19 cellular contexts compared by ENCODE assay signal in the genomic region with DNA sequence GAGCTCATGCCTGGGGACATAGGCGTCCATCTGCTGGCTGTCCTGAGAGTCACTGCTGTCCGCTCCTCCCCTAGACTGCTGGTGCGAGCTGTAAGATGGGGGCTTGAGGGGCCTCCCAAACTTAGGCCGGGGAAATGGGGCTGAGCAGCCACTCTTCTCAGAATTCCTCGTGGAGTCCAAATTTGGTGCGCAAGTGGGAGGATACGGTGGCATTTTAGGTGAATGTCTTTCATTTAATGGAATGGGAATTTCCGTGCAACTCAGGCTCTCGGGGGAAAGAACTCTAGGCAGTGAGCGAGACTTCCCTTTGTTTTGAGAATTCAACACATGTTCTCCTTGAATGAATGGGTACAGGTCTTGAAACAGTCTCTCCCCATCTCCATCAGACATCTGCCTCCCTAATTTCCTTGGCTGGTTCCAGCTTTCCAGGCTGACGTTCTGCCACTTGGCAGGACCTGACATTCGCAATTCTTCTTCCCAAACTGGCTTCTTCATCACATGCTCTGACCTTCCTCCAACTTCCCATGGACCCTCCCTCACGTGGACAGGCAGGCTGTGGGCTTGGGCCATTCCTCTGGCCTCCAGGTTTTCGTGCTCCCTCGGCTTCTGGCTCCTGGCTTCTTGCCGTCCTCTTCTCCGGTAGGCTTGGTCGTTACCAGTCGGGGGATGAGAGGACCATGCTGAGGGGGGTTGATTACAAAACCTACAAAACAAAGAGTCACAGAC. TPM values are rescaled to one million over a fixed set of nuclear protein-coding genes. Genes with fewer than 3 reads are reported as not detected.
DNase-seq lines count a peak whose midpoint lies in the region; ATAC-seq and TF ChIP-seq lines count a peak whose summit lies in the region.
"Had no signal": no experiment of that assay in that cellular context is flagged by ENCODE, and none has a peak within 500 bp of the region (broad histone marks: within the 10 kb centered on the region; RNA-seq: fewer than 3 reads in every experiment).

No MANE protein-coding gene starts in this region.

- intact Hi-C loops in right cardiac atrium (cut with DNase I) (loop anchor here in 1 of 4 donors (5.0 kb wide), 1 partner anchor 158 kb away; no protein-coding TSS in a partner anchor), left ventricle myocardium superior (cut with micrococcal nuclease) (no loop called here)

- peaks cover 11% of the 10 kb centered on the region for H3K4me1 ChIP-seq in right cardiac atrium (ENCODE audit: control insufficient read depth, insufficient read depth, low read length)
- H3K4me1 ChIP-seq in hepatocyte (ENCODE audit: insufficient read depth): peaks cover 11% of the 10 kb centered on the region
- H3K4me1 ChIP-seq in rectal smooth muscle tissue (ENCODE audit: control insufficient read depth, insufficient read depth, low read length): peaks cover 36% of the 10 kb centered on the region

- H3K4me3 ChIP-seq in right cardiac atrium (ENCODE audit: low read length) (no peak overlapping the region), hepatocyte (no peak overlapping the region), rectal smooth muscle tissue (ENCODE audit: low read length) (no peak overlapping the region)
- H3K4me3 ChIP-seq: K562, pancreas, spleen had no signal

- ATAC-seq in right cardiac atrium (no peak), left ventricle myocardium superior (no peak), omental fat pad (ENCODE audit: low FRiP score) (no peak), HG03139 (IDR thresholded peaks at IDR 0.05; ENCODE audit: unreplicated experiment) (no peak)
- ATAC-seq: K562 had no signal

- no peaks in the 10 kb centered on the region for H4K20me1 ChIP-seq in hepatocyte (ENCODE audit: insufficient read depth, poor library complexity, severe bottlenecking)

- H3K9me2 ChIP-seq in hepatocyte (replicated peaks; ENCODE audit: insufficient read depth): no peaks in the 10 kb centered on the region

- no peaks in the 10 kb centered on the region for H3K79me2 ChIP-seq in hepatocyte

- H3K9ac ChIP-seq in rectal smooth muscle tissue (ENCODE audit: low read length): no peak overlapping the region

- TF ChIP-seq CTCF in hepatocyte (IDR thresholded peaks at IDR 0.05; ENCODE audit: poor library complexity) (no peak), omental fat pad (IDR thresholded peaks at IDR 0.05) (no peak)

- H3K36me3 ChIP-seq in hepatocyte (replicated peaks; ENCODE audit: insufficient read depth, low read depth) (no peaks in the 10 kb centered on the region), rectal smooth muscle tissue (ENCODE audit: control insufficient read depth, insufficient read depth, low read length) (no peaks in the 10 kb centered on the region)
- H3K36me3 ChIP-seq: pancreas, spleen had no signal

- H2AFZ ChIP-seq in hepatocyte: no peak overlapping the region

- H3K9me3 ChIP-seq in right cardiac atrium (ENCODE audit: control insufficient read depth, low read length): no peaks in the 10 kb centered on the region
- no peaks in the 10 kb centered on the region for H3K9me3 ChIP-seq in hepatocyte (ENCODE audit: low read depth)
- H3K9me3 ChIP-seq: pancreas, spleen had no signal

- H3K4me2 ChIP-seq in hepatocyte: no peak overlapping the region

- H3K27me3 ChIP-seq in right cardiac atrium (ENCODE audit: control insufficient read depth, insufficient read depth) (no peaks in the 10 kb centered on the region), hepatocyte (no peaks in the 10 kb centered on the region), rectal smooth muscle tissue (ENCODE audit: control insufficient read depth, insufficient read depth, low read length) (no peaks in the 10 kb centered on the region)
- H3K27me3 ChIP-seq: pancreas had no signal

- H3K27ac ChIP-seq in right cardiac atrium (ENCODE audit: low read length) (peak overlapping the region; percentile 63), hepatocyte (peak overlapping the region; percentile 80), rectal smooth muscle tissue (ENCODE audit: low read depth, low read length) (peak overlapping the region; percentile 85)
- H3K27ac ChIP-seq: HL-60, spleen had no signal

- WGBS in right cardiac atrium: 67% methylated on average over 19 of the region's 19 CpGs
- WGBS in hepatocyte (ENCODE audit: low lambda C conversion rate, missing lambda C conversion rate): 95% methylated on average over 19 of the region's 19 CpGs

- DNase-seq in right cardiac atrium (no peak), left ventricle myocardium superior (no peak), hepatocyte (ENCODE audit: low spot score) (no peak), glomerular visceral epithelial cell (ENCODE audit: extremely low spot score) (no peak), omental fat pad (ENCODE audit: low spot score) (no peak), NCI-H2029 (lab: John Stamatoyannopoulos, UW) (no peak)
- DNase-seq: activated CD4-positive, alpha-beta T cell treated with anti-CD3 and anti-CD28 coated beads for 1 hour; activated gamma-delta T cell treated with Interleukin-2 at 50 U/mL for 16 hours; CD8-positive, alpha-beta memory T cell; DND-41; islet precursor cell; NCI-H2081 treated with DMSO at 0.1 percent for 48 hours; NCI-H526 treated with DMSO at 0.1 percent for 48 hours; spleen had no signal

RNA-seq across cellular contexts. Expression of gene JCAD, which starts 30.1 kb away (rescaled TPM):
- 10 to 100 TPM; 29.2 to 76.7 (median 39.8) TPM for total RNA-seq in right cardiac atrium
- 17.6 TPM for polyA plus RNA-seq in right cardiac atrium
- total RNA-seq in left ventricle myocardium superior: 30.4 TPM
- total RNA-seq in hepatocyte: 11.0 and 12.8 TPM in 2 replicates
- 7.0 and 9.2 TPM in 2 replicates for polyA plus RNA-seq in hepatocyte
- 10 to 100 TPM; 14.6 to 71.4 (median 19.7) TPM for total RNA-seq in omental fat pad
- total RNA-seq: K562 had no signal
- polyA plus RNA-seq: CD8-positive, alpha-beta memory T cell; K562 had no signal
